ENCODE assay signal across 1 cellular context in genomic region chr6:32168807-32169206, GRCh38.
TF ChIP-seq lines count a peak whose summit lies in the region.

No MANE protein-coding gene starts in this region.

TF ChIP-seq in K562, 482 proteins besides CTCF, POLR2A, EP300 and RAD21 (continued from another document and continues in another):
- TF ChIP-seq ATF6 (CRISPR knock-in tag; IDR thresholded peaks at IDR 0.05) = no peak
- no peak for TF ChIP-seq FUS (optimal IDR thresholded peaks at IDR 0.05; ENCODE audit: low read depth, low read length)
- no peak for TF ChIP-seq TAF7 (tag; IDR thresholded peaks at IDR 0.05)
- TF ChIP-seq ZNF77 (CRISPR knock-in tag; IDR thresholded peaks at IDR 0.05) = no peak
- TF ChIP-seq ZNF592 (IDR thresholded peaks at IDR 0.05) = no peak
- TF ChIP-seq BCOR (IDR thresholded peaks at IDR 0.05) = peak; percentile 30; the same call in 1 of the 2 replicates
- no peak for TF ChIP-seq HMBOX1 (IDR thresholded peaks at IDR 0.05)
- TF ChIP-seq ZNF274 (IDR thresholded peaks at IDR 0.05; ENCODE audit: borderline replicate concordance, low read depth, low read length) = no peak
- no peak for TF ChIP-seq EZH2 (IDR thresholded peaks at IDR 0.05; ENCODE audit: borderline replicate concordance, low read depth, low read length)
- TF ChIP-seq TRIM24 (IDR thresholded peaks at IDR 0.05) = peak in 1 of 2 experiments; percentile 42; a peak in 1 of 4 replicates
- TF ChIP-seq ZEB2 (IDR thresholded peaks at IDR 0.05) = peak; percentile 37; the same call in 1 of the 2 replicates
- no peak for TF ChIP-seq MXD1 (CRISPR knock-in tag; IDR thresholded peaks at IDR 0.05; ENCODE audit: borderline replicate concordance, poor library complexity, severe bottlenecking)
- TF ChIP-seq HCFC1 (IDR thresholded peaks at IDR 0.05; ENCODE audit: low read depth, low read length) = no peak
- TF ChIP-seq POLR2AphosphoS2 (IDR thresholded peaks at IDR 0.05; ENCODE audit: low read length) = no peak
- TF ChIP-seq ADNP (tag; IDR thresholded peaks at IDR 0.05) = no peak
- no peak for TF ChIP-seq RAD51 (IDR thresholded peaks at IDR 0.05; ENCODE audit: borderline replicate concordance, low read depth)
- TF ChIP-seq STAT6 (CRISPR knock-in tag; IDR thresholded peaks at IDR 0.05) = no peak
- TF ChIP-seq HIVEP1 (CRISPR knock-in tag; IDR thresholded peaks at IDR 0.05) = no peak
- no peak for TF ChIP-seq ZNF395 (CRISPR knock-in tag; IDR thresholded peaks at IDR 0.05)
- TF ChIP-seq CXXC5 (CRISPR knock-in tag; IDR thresholded peaks at IDR 0.05) = no peak
- TF ChIP-seq CEBPZ (IDR thresholded peaks at IDR 0.05; ENCODE audit: borderline replicate concordance, low read depth, low read length) = no peak
- TF ChIP-seq EHMT2 (IDR thresholded peaks at IDR 0.05) = peak; percentile 87
- no peak for TF ChIP-seq AFF1 (IDR thresholded peaks at IDR 0.05; ENCODE audit: low read depth in 1 of 2, partially characterized antibody in 2 of 2)
- TF ChIP-seq REST (CRISPR knock-in tag; IDR thresholded peaks at IDR 0.05; ENCODE audit: low read depth) = no peak
- TF ChIP-seq ELF4 (CRISPR knock-in tag; IDR thresholded peaks at IDR 0.05) = peak; percentile 85; the same call in 1 of the 2 replicates
- peak; percentile 48; the same call in 1 of the 2 replicates for TF ChIP-seq NR1H2 (CRISPR knock-in tag; IDR thresholded peaks at IDR 0.05)
- TF ChIP-seq ZNF347 (CRISPR knock-in tag; IDR thresholded peaks at IDR 0.05; ENCODE audit: low read depth) = 0 out of 2 replicates have a peak, but pooled peaks have one; percentile 18
- TF ChIP-seq RNF2 (IDR thresholded peaks at IDR 0.05) = no peak
- TF ChIP-seq MAX (CRISPR knock-in tag; IDR thresholded peaks at IDR 0.05) = no peak
- no peak for TF ChIP-seq ZBTB8A (IDR thresholded peaks at IDR 0.05; ENCODE audit: partially characterized antibody)
- peak in 1 of 2 experiments; percentile 26; a peak in 1 of 4 replicates for TF ChIP-seq TEAD1 (CRISPR knock-in tag; IDR thresholded peaks at IDR 0.05)
- no peak for TF ChIP-seq NUFIP1 (IDR thresholded peaks at IDR 0.05; ENCODE audit: partially characterized antibody)
- no peak for TF ChIP-seq HNRNPLL (IDR thresholded peaks at IDR 0.05; ENCODE audit: low read depth, low read length, poor library complexity, severe bottlenecking)
